In genomic region chr1:53585116-53585515, GRCh38 we compare ENCODE assay signal across 11 cellular contexts.
DNase-seq lines count a peak whose midpoint lies in the region; ATAC-seq lines count a peak whose summit lies in the region.
"Had no signal": no experiment of that assay in that cellular context is flagged by ENCODE, and none has a peak within 500 bp of the region (broad histone marks: within the 10 kb centered on the region; RNA-seq: fewer than 3 reads in every experiment).

No MANE protein-coding gene starts in this region.

- DNase-seq in activated CD4-positive, alpha-beta T cell treated with anti-CD3 and anti-CD28 coated beads for 48 hours = peak; percentile 35
- DNase-seq in activated CD4-positive, alpha-beta T cell treated with anti-CD3 and anti-CD28 coated beads, Interleukin-2, amount 50 U/mL, for 1 hour = no peak
- DNase-seq in activated CD8-positive, alpha-beta memory T cell treated with anti-CD3 and anti-CD28 coated beads for 24 hours = peak; percentile 63
- DNase-seq in hepatic stellate cell (ENCODE audit: low spot score) (peak; percentile 50), DMS114 treated with DMSO at 0.1 percent for 48 hours (lab: John Stamatoyannopoulos, UW; ENCODE audit: unreplicated experiment) (no peak), KG1 (lab: John Stamatoyannopoulos, UW) (no peak)
- DNase-seq in stimulated activated naive CD8-positive, alpha-beta T cell treated with anti-CD3 and anti-CD28 coated beads, Interleukin-15, amount 100 ng/mL, for 72 hours = peak; percentile 12 to 36
- DNase-seq: erythroblast, lower lobe of right lung had no signal

- H3K27me3 Mint-ChIP-seq in stimulated activated naive CD8-positive, alpha-beta T cell treated with anti-CD3 and anti-CD28 coated beads, Interleukin-15, amount 100 ng/mL, for 72 hours = no peaks in the 10 kb centered on the region

- peaks cover 14% of the 10 kb centered on the region for H3K4me1 Mint-ChIP-seq in stimulated activated naive CD8-positive, alpha-beta T cell treated with anti-CD3 and anti-CD28 coated beads, Interleukin-15, amount 100 ng/mL, for 72 hours
- H3K4me1 Mint-ChIP-seq: IgD-negative memory B cell had no signal

- H3K27ac Mint-ChIP-seq in stimulated activated naive CD8-positive, alpha-beta T cell treated with anti-CD3 and anti-CD28 coated beads, Interleukin-15, amount 100 ng/mL, for 72 hours = peak overlapping the region in 1 of 2 donors; percentile 54

- H3K4me3 Mint-ChIP-seq in stimulated activated naive CD8-positive, alpha-beta T cell treated with anti-CD3 and anti-CD28 coated beads, Interleukin-15, amount 100 ng/mL, for 72 hours = no peak overlapping the region

- ATAC-seq in stimulated activated naive CD8-positive, alpha-beta T cell treated with anti-CD3 and anti-CD28 coated beads, Interleukin-15, amount 100 ng/mL, for 72 hours = peak; percentile 91
- no peak for ATAC-seq in GM18907 (IDR thresholded peaks at IDR 0.05; ENCODE audit: unreplicated experiment)

- no peaks in the 10 kb centered on the region for H3K9me3 Mint-ChIP-seq in stimulated activated naive CD8-positive, alpha-beta T cell treated with anti-CD3 and anti-CD28 coated beads, Interleukin-15, amount 100 ng/mL, for 72 hours
- H3K9me3 Mint-ChIP-seq: IgD-negative memory B cell had no signal

Comparison
In these comparisons a context has a peak if more than half of its experiments do, and no peak if none do; other contexts are left out.
1. DNase-seq: peak in activated CD4-positive, alpha-beta T cell treated with anti-CD3 and anti-CD28 coated beads for 48 hours (single experiment), activated CD8-positive, alpha-beta memory T cell treated with anti-CD3 and anti-CD28 coated beads for 24 hours (single experiment), hepatic stellate cell (single experiment) and stimulated activated naive CD8-positive, alpha-beta T cell treated with anti-CD3 and anti-CD28 coated beads, Interleukin-15, amount 100 ng/mL, for 72 hours (2 of 2); none in activated CD4-positive, alpha-beta T cell treated with anti-CD3 and anti-CD28 coated beads, Interleukin-2, amount 50 U/mL, for 1 hour (single experiment), DMS114 treated with DMSO at 0.1 percent for 48 hours (single experiment) and KG1 (single experiment).